8 cellular contexts compared by ENCODE assay signal in the genomic region with DNA sequence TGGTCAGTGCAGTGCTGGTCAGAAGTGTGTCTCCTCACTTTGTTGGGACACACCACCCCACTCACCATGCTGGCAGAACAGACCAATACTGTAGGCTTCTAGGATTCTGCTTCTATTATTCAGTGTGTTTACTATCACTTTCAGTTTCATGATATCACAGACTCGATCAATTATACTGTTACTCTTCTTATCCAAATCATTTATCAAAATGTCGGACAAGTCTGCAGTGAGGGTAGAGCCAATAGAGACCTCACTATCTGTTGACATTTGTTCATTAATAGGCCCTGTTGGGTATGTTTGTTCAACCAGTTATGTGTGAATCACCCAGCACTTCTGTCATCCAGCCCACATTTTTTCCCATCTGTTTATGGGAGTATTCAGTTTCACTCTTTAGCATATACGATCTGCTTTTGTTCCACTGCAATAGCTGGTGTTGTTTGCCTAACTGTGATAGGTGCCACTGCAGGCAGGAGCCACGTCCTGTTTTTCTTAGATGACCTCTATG.
DNase-seq lines count a peak whose midpoint lies in the region; ATAC-seq and TF ChIP-seq lines count a peak whose summit lies in the region.

No MANE protein-coding gene starts in this region.

- no peak for ATAC-seq in GM21825 (IDR thresholded peaks at IDR 0.05; ENCODE audit: unreplicated experiment)
- ATAC-seq in HG02623 (IDR thresholded peaks at IDR 0.05; ENCODE audit: unreplicated experiment), result no peak
- no peak for ATAC-seq in HG02571 (IDR thresholded peaks at IDR 0.05; ENCODE audit: unreplicated experiment)

- BruUV-seq in MCF 10A (replicated peaks; lab: Mats Ljungman, UMichigan), result no TSS peak

- H3K9me3 Mint-ChIP-seq in MCF 10A (ENCODE audit: unreplicated experiment), result peaks cover 9% of the 10 kb centered on the region

- no peak for TF ChIP-seq CTCF in MCF 10A (IDR thresholded peaks at IDR 0.05; ENCODE audit: unreplicated experiment)

- POLR2A ChIA-PET in MCF 10A (lab: Yijun Ruan, JAX), result no interaction called here

- peaks cover 8% of the 10 kb centered on the region for H3K4me1 Mint-ChIP-seq in MCF 10A (ENCODE audit: insufficient read depth, unreplicated experiment)

- intact Hi-C loops in MCF 10A (cut with micrococcal nuclease), result no loop called here

- DNase-seq in GM04503 (ENCODE audit: low read depth) (peak; percentile 40), NCI-H2196 treated with DMSO at 0.1 percent for 48 hours (lab: John Stamatoyannopoulos, UW; ENCODE audit: unreplicated experiment) (peak; percentile 73), MCF 10A (ENCODE audit: unreplicated experiment) (peak; percentile 54), myocyte (ENCODE audit: low read depth) (peak; percentile 64), iPS-NIHi7 (ENCODE audit: extremely low spot score) (no peak)

- peak overlapping the region; percentile 76 for H3K27ac Mint-ChIP-seq in MCF 10A (ENCODE audit: low read depth, unreplicated experiment)

- CTCF ChIA-PET in MCF 10A (lab: Yijun Ruan, JAX), result interaction anchor here (1.0 kb wide), 1 partner anchor 395 kb away, joined by 3 read pairs; no protein-coding TSS in a partner anchor

- H3K27me3 Mint-ChIP-seq in MCF 10A (ENCODE audit: insufficient read depth, unreplicated experiment), result no peaks in the 10 kb centered on the region

- H3K4me3 Mint-ChIP-seq in MCF 10A (ENCODE audit: unreplicated experiment), result peak overlapping the region; percentile 39

- H3K36me3 Mint-ChIP-seq in MCF 10A (ENCODE audit: insufficient read depth, unreplicated experiment), result no peaks in the 10 kb centered on the region
